In the genomic region with DNA sequence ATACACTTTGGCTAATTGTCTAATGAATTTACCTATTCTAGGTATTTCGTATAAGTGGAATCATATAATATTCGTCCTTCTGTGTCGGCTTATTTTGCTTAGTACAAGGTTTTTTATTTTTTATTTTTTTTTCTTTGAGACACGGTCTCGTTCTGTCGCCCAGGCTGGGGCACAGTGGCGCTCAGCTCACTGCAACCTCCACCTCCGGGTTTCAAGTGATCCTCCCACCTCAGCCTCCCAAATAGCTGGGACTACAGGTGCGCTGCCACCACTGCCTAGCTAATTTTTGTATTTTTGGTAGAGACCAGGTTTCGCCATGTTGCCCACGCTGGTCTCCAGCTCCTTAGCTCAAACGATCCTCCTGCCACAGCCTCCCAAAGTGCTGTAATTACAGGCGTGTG, we compare ENCODE assay signal across 8 cellular contexts. TPM values are rescaled to one million over a fixed set of nuclear protein-coding genes. Genes with fewer than 3 reads are reported as not detected.
DNase-seq lines count a peak whose midpoint lies in the region; ATAC-seq, FAIRE-seq and TF ChIP-seq lines count a peak whose summit lies in the region.

No MANE protein-coding gene starts in this region.

- FAIRE-seq in GM19239 (lab: Jason Lieb, UNC): peak; percentile 35

- peak overlapping the region; percentile 92 for H3K4me2 ChIP-seq in skeletal muscle satellite cell (ENCODE audit: low read length)

- H3K36me3 ChIP-seq in WERI-Rb-1 (no peaks in the 10 kb centered on the region), skeletal muscle satellite cell (ENCODE audit: insufficient read depth, low read length) (no peaks in the 10 kb centered on the region)

- H3K27me3 ChIP-seq in WERI-Rb-1 (ENCODE audit: insufficient read depth, low read depth, severe bottlenecking): no peaks in the 10 kb centered on the region
- H3K27me3 ChIP-seq in skeletal muscle satellite cell (ENCODE audit: control insufficient read depth, insufficient read depth, low read length): no peaks in the 10 kb centered on the region

- H3K4me3 ChIP-seq in WERI-Rb-1 (ENCODE audit: low read depth, low read length): peak overlapping the region; percentile 64
- H3K4me3 ChIP-seq in fibroblast of villous mesenchyme (ENCODE audit: low read depth, low read length): peak overlapping the region; percentile 52
- peak overlapping the region; percentile 75 for H3K4me3 ChIP-seq in skeletal muscle satellite cell (ENCODE audit: low read length)

- ATAC-seq in left colon (no peak), HG03280 (IDR thresholded peaks at IDR 0.05; ENCODE audit: unreplicated experiment) (no peak)

- TF ChIP-seq CTCF in WERI-Rb-1 (IDR thresholded peaks at IDR 0.05; ENCODE audit: low read depth, low read length) (no peak), fibroblast of villous mesenchyme (IDR thresholded peaks at IDR 0.05; ENCODE audit: insufficient read depth, low read depth, low read length) (no peak)

- H3K27ac ChIP-seq in WERI-Rb-1: peak overlapping the region; percentile 95

- intact Hi-C loops in left colon (cut with DNase I, micrococcal nuclease): no loop called here

- H3K9me3 ChIP-seq in WERI-Rb-1 (ENCODE audit: severe bottlenecking): no peaks in the 10 kb centered on the region
- no peaks in the 10 kb centered on the region for H3K9me3 ChIP-seq in skeletal muscle satellite cell (replicated peaks; ENCODE audit: low read length)

- no peak for DNase-seq in GM19239 (ENCODE audit: insufficient read length, low spot score)
- no peak for DNase-seq in WERI-Rb-1
- DNase-seq in fibroblast of villous mesenchyme (ENCODE audit: low read depth): no peak
- no peak for DNase-seq in left colon
- no peak for DNase-seq in Ammon's horn (ENCODE audit: low spot score)
- no peak for DNase-seq in NCI-H2196 (lab: John Stamatoyannopoulos, UW; ENCODE audit: unreplicated experiment)

- peaks cover 36% of the 10 kb centered on the region for H3K4me1 ChIP-seq in skeletal muscle satellite cell (ENCODE audit: control insufficient read depth, insufficient read depth, low read length)

- peak overlapping the region; percentile 97 for H3K9ac ChIP-seq in skeletal muscle satellite cell (ENCODE audit: low read depth, low read length)

RNA-seq across cellular contexts. Expression of a gene that starts 38.2 kb away (rescaled TPM):
- total RNA-seq in fibroblast of villous mesenchyme (32.9 and 45.3 TPM in 2 replicates), left colon (100 to 1,000 TPM; 263 to 293 TPM)
- 44.9 and 51.8 TPM in 2 replicates for total RNA-seq in skeletal muscle satellite cell (2012; rRNA removed)
